In the genomic region with DNA sequence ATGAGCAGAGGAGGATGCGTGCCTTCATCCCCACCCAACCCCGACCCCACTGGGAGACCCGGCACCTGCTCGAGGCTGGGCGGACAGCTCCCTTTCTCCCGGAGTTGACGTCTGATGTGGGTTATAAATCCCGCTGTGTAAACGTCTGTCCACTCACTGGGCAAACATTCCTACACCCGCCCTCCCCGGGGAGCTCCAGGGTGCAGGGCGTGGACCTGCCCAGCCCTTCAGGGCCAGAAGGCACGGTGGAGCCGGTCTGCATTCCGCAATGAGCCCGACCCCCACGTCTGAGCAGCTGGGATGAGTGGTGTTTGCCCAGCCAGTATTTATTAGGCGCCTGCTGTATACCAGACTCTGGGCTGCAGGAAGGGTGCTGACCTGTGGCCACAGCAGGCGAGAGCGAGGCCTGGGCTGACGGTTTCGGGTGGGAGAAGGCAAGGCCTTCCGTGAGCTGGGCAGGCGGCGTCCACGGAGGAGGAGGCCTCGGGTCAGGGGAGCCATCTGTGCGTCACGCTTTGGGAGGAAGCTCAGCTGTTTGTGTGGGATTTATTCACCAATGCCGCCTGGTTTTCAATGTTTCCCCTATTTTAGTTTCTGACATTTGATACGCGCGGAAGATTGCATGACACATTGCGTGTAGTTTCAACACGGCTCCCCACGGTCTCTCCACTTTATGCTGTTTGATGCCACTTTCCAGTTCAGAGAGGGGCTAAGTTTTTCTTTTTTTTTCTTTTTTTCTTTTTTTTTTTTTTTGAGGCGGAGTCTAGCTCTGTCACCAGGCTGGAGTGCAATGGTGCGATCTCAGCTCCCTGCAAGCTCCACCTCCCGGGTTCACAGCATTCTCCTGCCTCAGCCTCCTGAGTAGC, we compare ENCODE assay signal across 8 cellular contexts. TPM values are rescaled to one million over a fixed set of nuclear protein-coding genes. Genes with fewer than 3 reads are reported as not detected.
DNase-seq lines count a peak whose midpoint lies in the region; ATAC-seq and TF ChIP-seq lines count a peak whose summit lies in the region.

No MANE protein-coding gene starts in this region.

- H3K27me3 ChIP-seq in osteoblast (ENCODE audit: insufficient read depth, low read length), result no peaks in the 10 kb centered on the region

- H3K27ac ChIP-seq in osteoblast (ENCODE audit: low read depth, low read length), result peak overlapping the region; percentile 95

- H4K20me1 ChIP-seq in osteoblast (ENCODE audit: insufficient read depth, low read length), result no peaks in the 10 kb centered on the region

- no peaks in the 10 kb centered on the region for H3K36me3 ChIP-seq in osteoblast (ENCODE audit: insufficient read depth, low read length)

- H3K4me1 ChIP-seq in osteoblast (ENCODE audit: insufficient read depth, low read length), result peaks cover 21% of the 10 kb centered on the region

- peaks cover under 1% of the 10 kb centered on the region for H3K9me3 ChIP-seq in osteoblast (ENCODE audit: low read depth, low read length)

- H2AFZ ChIP-seq in osteoblast (ENCODE audit: low read length), result peak overlapping the region; percentile 53

- peak overlapping the region; percentile 33 for H3K4me3 ChIP-seq in osteoblast (ENCODE audit: insufficient read depth, low read length)

- H3K4me2 ChIP-seq in osteoblast (ENCODE audit: insufficient read depth, low read length), result peak overlapping the region; percentile 56

- TF ChIP-seq CTCF in osteoblast (IDR thresholded peaks at IDR 0.05; ENCODE audit: extremely low read depth, low read depth, low read length), result no peak

- DNase-seq in COLO668 (lab: John Stamatoyannopoulos, UW; ENCODE audit: unreplicated experiment) (peak; percentile 88), NCI-H460 (ENCODE audit: extremely low read depth, low read depth) (peak; percentile 96), osteoblast (ENCODE audit: insufficient read length, low spot score, missing footprints) (peak; percentile 99), medulla oblongata (ENCODE audit: extremely low spot score) (no peak), NCI-H1092 treated with DMSO at 0.1 percent for 48 hours (lab: John Stamatoyannopoulos, UW) (no peak)
- DNase-seq in activated CD4-positive, alpha-beta T cell treated with anti-CD3 and anti-CD28 coated beads for 4 hours, result no peak

- H3K79me2 ChIP-seq in osteoblast (ENCODE audit: insufficient read depth, low read length), result no peaks in the 10 kb centered on the region

- ATAC-seq in esophagus mucosa (peak; percentile 23), HG03097 (IDR thresholded peaks at IDR 0.05; ENCODE audit: low FRiP score, unreplicated experiment) (no peak)

RNA-seq across cellular contexts. Expression of a gene that starts 2.0 kb away (rescaled TPM):
- total RNA-seq in NCI-H460 (2014; rRNA removed; shearing (Covaris generic)), result 24.1 and 30.1 TPM in 2 replicates
- polyA plus RNA-seq in NCI-H460 (2014; cell fraction: nucleus; rRNA removed), result 21.1 and 24.2 TPM in 2 replicates
- total RNA-seq in esophagus mucosa (0.40 TPM), osteoblast (0.36 and 0.59 TPM in 2 replicates)

RNA-seq across cellular contexts. Expression of a gene that starts 44.1 kb away (rescaled TPM):
- total RNA-seq in NCI-H460 (2014; rRNA removed; shearing (Covaris generic)), result 4.2 and 7.6 TPM in 2 replicates
- 4.6 and 6.6 TPM in 2 replicates for polyA plus RNA-seq in NCI-H460 (2014; cell fraction: nucleus; rRNA removed)
- 2.0 TPM for total RNA-seq in esophagus mucosa
- total RNA-seq in osteoblast, result 9.7 and 10.5 TPM in 2 replicates

RNA-seq across cellular contexts. Expression of a gene that starts 44.4 kb away (rescaled TPM):
- total RNA-seq in NCI-H460 (2014; rRNA removed; shearing (Covaris generic)), result 236 and 249 TPM in 2 replicates
- 363 and 428 TPM in 2 replicates for polyA plus RNA-seq in NCI-H460 (2014; cell fraction: nucleus; rRNA removed)
- total RNA-seq in esophagus mucosa (279 TPM), osteoblast (106 and 124 TPM in 2 replicates)

RNA-seq across cellular contexts. Expression of a gene that starts 57.6 kb away (rescaled TPM):
- total RNA-seq in NCI-H460 (2014; rRNA removed; shearing (Covaris generic)), result not detected in 2 replicates
- polyA plus RNA-seq in NCI-H460 (2014; cell fraction: nucleus; rRNA removed), result not detected in 2 replicates
- not detected for total RNA-seq in esophagus mucosa
- total RNA-seq in osteoblast, result not detected in 2 replicates

Comparison
In these comparisons a context has a peak if more than half of its experiments do, and no peak if none do; other contexts are left out.
1. DNase-seq: peak in COLO668 (single experiment), NCI-H460 (single experiment) and osteoblast (single experiment); none in medulla oblongata (single experiment), NCI-H1092 treated with DMSO at 0.1 percent for 48 hours (single experiment) and activated CD4-positive, alpha-beta T cell treated with anti-CD3 and anti-CD28 coated beads for 4 hours (0 of 2).
2. RNA of a gene that starts 2.0 kb away (total RNA-seq): 24.1 to 30.1 TPM in NCI-H460; 0.40 TPM in esophagus mucosa (single experiment) and 0.36 to 0.59 TPM in osteoblast; every median in the first group is over 10 times any median in the second.